ENCODE assay signal across 12 cellular contexts in the genomic region with DNA sequence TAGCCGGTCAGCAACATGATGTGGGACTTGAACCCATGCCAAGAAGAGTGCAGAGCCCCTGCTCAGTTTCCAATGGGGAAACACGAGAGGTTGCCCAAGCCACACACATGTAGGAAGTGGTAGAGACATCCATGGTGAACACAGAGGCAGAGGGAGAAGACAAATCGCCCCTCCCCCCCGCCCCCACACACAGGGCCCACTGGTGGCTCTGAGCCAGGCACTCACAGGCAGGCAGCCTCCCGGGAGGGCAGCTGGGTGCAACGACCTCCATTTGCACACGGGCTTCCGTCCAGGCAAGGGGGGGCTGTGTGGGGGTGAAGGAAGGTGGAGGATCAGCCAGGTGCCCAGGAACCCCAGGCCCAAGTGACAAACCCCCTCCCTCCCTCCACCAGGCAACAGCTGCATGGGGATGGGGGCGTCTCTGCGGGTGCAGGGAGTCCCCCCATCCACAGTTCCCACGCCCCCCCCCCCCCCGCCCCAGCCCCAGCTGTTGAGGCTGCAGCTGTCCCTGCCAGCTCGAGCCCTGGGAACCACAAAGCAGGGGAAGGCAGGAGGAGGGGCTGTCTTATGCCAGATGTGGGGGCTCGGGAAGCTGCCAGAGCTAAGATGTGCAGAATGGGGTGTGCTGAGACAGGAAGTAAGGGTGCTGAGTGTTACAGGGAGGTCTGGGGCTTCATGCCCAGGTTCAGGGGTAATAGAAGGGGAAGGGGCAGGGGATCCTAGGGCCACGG. TPM values are rescaled to one million over a fixed set of nuclear protein-coding genes. Genes with fewer than 3 reads are reported as not detected.
DNase-seq lines count a peak whose midpoint lies in the region; ATAC-seq and TF ChIP-seq lines count a peak whose summit lies in the region.
"Had no signal": no experiment of that assay in that cellular context is flagged by ENCODE, and none has a peak within 500 bp of the region (broad histone marks: within the 10 kb centered on the region; RNA-seq: fewer than 3 reads in every experiment).

No MANE protein-coding gene starts in this region.

- no peak for ATAC-seq in GM23338
- ATAC-seq in memory B cell (ENCODE audit: low read depth) = peak; percentile 29

- H3K79me2 ChIP-seq in GM23338 (replicated peaks; ENCODE audit: insufficient read depth) = peaks cover 52% of the 10 kb centered on the region

- H3K27me3 Mint-ChIP-seq in GM23338 (ENCODE audit: insufficient read depth, low read depth, poor library complexity) = peaks cover 23% of the 10 kb centered on the region
- peaks cover 42% of the 10 kb centered on the region for H3K27me3 Mint-ChIP-seq in memory B cell

- H3K27me3 ChIP-seq in GM23338 (ENCODE audit: insufficient read depth) (no peaks in the 10 kb centered on the region), ovary (no peaks in the 10 kb centered on the region)

- DNase-seq in AG04449 (ENCODE audit: low read depth, low spot score) (no peak), GM23338 (ENCODE audit: low spot score) (no peak), RPMI7951 (ENCODE audit: low read depth) (peak; percentile 30), memory B cell (ENCODE audit: low spot score in 2 of 2) (no peak), UCSD-AML1 (lab: John Stamatoyannopoulos, UW; ENCODE audit: unreplicated experiment) (no peak), globus pallidus (ENCODE audit: low spot score) (no peak), ovary (no peak)
- DNase-seq in activated CD4-positive, alpha-beta T cell treated with anti-CD3 and anti-CD28 coated beads, Interleukin-2, amount 50 U/mL, for 48 hours = no peak
- DNase-seq: activated effector memory CD4-positive, alpha-beta T cell treated with Interleukin-2 at 50 U/mL for 16 hours; cortex of kidney; KG1; stimulated activated CD4-positive, alpha-beta T cell treated with anti-CD3 and anti-CD28 coated beads, Interleukin-1b, Interleukin-23, amount 100 ng/mL, for 48 hours had no signal

- H3K27ac Mint-ChIP-seq in GM23338 (no peak overlapping the region), memory B cell (no peak overlapping the region)

- H3K4me1 ChIP-seq in GM23338 (ENCODE audit: insufficient read depth) (peaks cover 19% of the 10 kb centered on the region), ovary (ENCODE audit: insufficient read depth) (no peaks in the 10 kb centered on the region)

- no peaks in the 10 kb centered on the region for H3K9me3 ChIP-seq in ovary

- WGBS in ovary, 3 donors = 11 to 17% (median 17%) methylated on average over 14 to 15 of the region's 15 CpGs

- CTCF ChIA-PET in AG04449 (lab: Yijun Ruan, JAX) = interaction anchor here (1.5 to 4.8 kb wide), 2 partner anchors 8 to 54 kb away, joined by 3 to 21 read pairs; no protein-coding TSS in a partner anchor

- H3K4me1 Mint-ChIP-seq in GM23338 (peaks cover 36% of the 10 kb centered on the region), memory B cell (peaks cover 23% of the 10 kb centered on the region)

- no peak for TF ChIP-seq EP300 in ovary (IDR thresholded peaks at IDR 0.05)

- no peaks in the 10 kb centered on the region for H3K9me2 ChIP-seq in GM23338 (ENCODE audit: insufficient read depth)

- TF ChIP-seq CTCF in AG04449 (IDR thresholded peaks at IDR 0.05; ENCODE audit: insufficient read depth, low read length, missing control alignments) (no peak), GM23338 (conservative IDR thresholded peaks at IDR 0.05; ENCODE audit: low read depth in 2 of 2) (no peak), ovary (IDR thresholded peaks at IDR 0.05) (no peak)

- H4K20me1 ChIP-seq in GM23338 (replicated peaks; ENCODE audit: insufficient read depth) = peaks cover 21% of the 10 kb centered on the region

- peaks cover 42% of the 10 kb centered on the region for H3K36me3 Mint-ChIP-seq in GM23338 (ENCODE audit: low read depth)
- H3K36me3 Mint-ChIP-seq in memory B cell = peaks cover 5% of the 10 kb centered on the region

- H3K36me3 ChIP-seq in GM23338 (ENCODE audit: insufficient read depth) = peaks cover 10% of the 10 kb centered on the region
- H3K36me3 ChIP-seq in ovary = no peaks in the 10 kb centered on the region

- H3K4me2 ChIP-seq in GM23338 = no peak overlapping the region

- H3F3A ChIP-seq in GM23338 (replicated peaks; ENCODE audit: low read depth) = peaks cover 25% of the 10 kb centered on the region

- intact Hi-C loops in ovary (cut with DNase I) = loop anchor here in 1 of 4 donors (5.0 kb wide), 1 partner anchor 55 kb away; no protein-coding TSS in a partner anchor

- no peak for TF ChIP-seq POLR2A in ovary (IDR thresholded peaks at IDR 0.05)

- peak overlapping the region; percentile 88 for H3K4me3 Mint-ChIP-seq in GM23338
- H3K4me3 Mint-ChIP-seq in memory B cell = no peak overlapping the region

- H3K27ac ChIP-seq in GM23338 (ENCODE audit: low read depth) = 0 out of 2 replicates have a peak overlapping the region, but pooled peaks have one; percentile 78
- no peak overlapping the region for H3K27ac ChIP-seq in ovary

- no peak overlapping the region for H2AFZ ChIP-seq in GM23338

- H3K4me3 ChIP-seq in AG04449 (ENCODE audit: low read depth, low read length) = 0 out of 2 replicates have a peak overlapping the region, but pooled peaks have one; percentile 1
- H3K4me3 ChIP-seq in GM23338 = no peak overlapping the region
- no peak overlapping the region for H3K4me3 ChIP-seq in ovary

- H3K9me3 Mint-ChIP-seq in GM23338 (no peaks in the 10 kb centered on the region; the same call in 2 of the 3 replicates), memory B cell (no peaks in the 10 kb centered on the region)

- POLR2A ChIA-PET in AG04449 (lab: Yijun Ruan, JAX) = interaction anchor here (0.7 kb wide), 1 partner anchor 53 kb away, joined by 3 read pairs; no protein-coding TSS in a partner anchor

TF ChIP-seq in GM23338, 12 proteins besides CTCF, POLR2A, EP300 and RAD21 (continues in another document):
- TF ChIP-seq REST (IDR thresholded peaks at IDR 0.05; ENCODE audit: unreplicated experiment) = no peak
- TF ChIP-seq STAT1 (IDR thresholded peaks at IDR 0.05; ENCODE audit: unreplicated experiment) = no peak
- no peak for TF ChIP-seq ZNF331 (CRISPR knock-in tag; IDR thresholded peaks at IDR 0.05; ENCODE audit: low read depth)
- TF ChIP-seq ETS1 (IDR thresholded peaks at IDR 0.05) = no peak
- no peak for TF ChIP-seq ZNF114 (CRISPR knock-in tag; IDR thresholded peaks at IDR 0.05)
- no peak for TF ChIP-seq CREB1 (CRISPR knock-in tag; IDR thresholded peaks at IDR 0.05; ENCODE audit: low read depth)
- no peak for TF ChIP-seq EZH2 (IDR thresholded peaks at IDR 0.05; ENCODE audit: low read depth, unreplicated experiment)

RNA-seq across cellular contexts. Expression of gene NOTCH3, which starts 3.4 kb away (rescaled TPM):
- 151 and 172 TPM in 2 replicates for total RNA-seq in GM23338 (2014; rRNA removed; shearing (Covaris generic))
- polyA plus RNA-seq in GM23338 (2016; fragmentation: Nextera tagmentation; extraction: Ambion mirVana) = 24.3 and 25.0 TPM in 2 replicates
- 0.60 and 0.68 TPM in 2 replicates for total RNA-seq in RPMI7951 (2014; rRNA removed; shearing (Covaris generic))
- 10 to 100 TPM in 5 of 7 donors, 1 to 10 TPM in 2; 6.1 to 47.6 (median 17.9) TPM for total RNA-seq in ovary
- polyA plus RNA-seq in ovary = 10 to 100 TPM; 17.9 to 23.5 TPM

RNA-seq across cellular contexts. Expression of gene EPHX3, which starts 34.8 kb away (rescaled TPM):
- total RNA-seq in GM23338 (2014; rRNA removed; shearing (Covaris generic)) = 15.0 and 24.8 TPM in 2 replicates
- polyA plus RNA-seq in GM23338 (2016; fragmentation: Nextera tagmentation; extraction: Ambion mirVana) = 19.7 and 19.8 TPM in 2 replicates
- not detected in 2 replicates for total RNA-seq in RPMI7951 (2014; rRNA removed; shearing (Covaris generic))
- under 1 TPM in 6 of 7 donors, not detected in 1; 0.24 to 0.89 (median 0.49) TPM for total RNA-seq in ovary
- under 1 TPM; 0.30 to 0.67 TPM for polyA plus RNA-seq in ovary
